In genomic region chr1:65688848-65689247, GRCh38 we compare ENCODE assay signal across 19 cellular contexts.
"Had no signal": no experiment of that assay in that cellular context is flagged by ENCODE, and none has a peak within 500 bp of the region (broad histone marks: within the 10 kb centered on the region; RNA-seq: fewer than 3 reads in every experiment).

No MANE protein-coding gene starts in this region.

- H3K9me3 ChIP-seq: ascending aorta, ovary, sigmoid colon, spleen, thoracic aorta, upper lobe of right lung had no signal

- H3K27ac ChIP-seq: ascending aorta, ovary, sigmoid colon, thoracic aorta, upper lobe of right lung had no signal

- DNase-seq: activated CD4-positive, alpha-beta T cell treated with anti-CD3 and anti-CD28 coated beads, Interleukin-2, amount 50 U/mL, for 1 hour; activated CD4-positive, CD25-positive, alpha-beta regulatory T cell treated with anti-CD3 and anti-CD28 coated beads, Interleukin-2, amount 50 U/mL, for 72 hours; activated CD8-positive, alpha-beta memory T cell treated with anti-CD3 and anti-CD28 coated beads for 24 hours; activated CD8-positive, alpha-beta memory T cell treated with anti-CD3 and anti-CD28 coated beads, Interleukin-2, amount 50 U/mL, for 48 hours; activated effector memory CD4-positive, alpha-beta T cell treated with Interleukin-2 at 50 U/mL for 16 hours; activated naive CD4-positive, alpha-beta T cell treated with anti-CD3 and anti-CD28 coated beads, Interleukin-2, amount 10 ng/mL, durations not matched to agents 7 days and 5 days; activated T-cell treated with anti-CD3 and anti-CD28 coated beads, Interleukin-2, amount 50 U/mL, for 48 hours; effector CD4-positive, alpha-beta T cell; mesendoderm; naive thymus-derived CD8-positive, alpha-beta T cell; ovary; sigmoid colon; spleen; stimulated activated CD4-positive, alpha-beta T cell treated with anti-CD3 and anti-CD28 coated beads, Interleukin-4, amount 100 ng/mL, for 4 hours; T-cell; upper lobe of right lung had no signal

- ATAC-seq: naive thymus-derived CD8-positive, alpha-beta T cell; stimulated activated memory B cell treated with anti-CD40 and anti-IgM and Interleukin-4, amounts not matched to agents 10 μg/mL and 1 μg/mL and 100 μg/mL, for 72 hours; T-cell; upper lobe of right lung had no signal

- H3K4me3 ChIP-seq: ascending aorta, ovary, sigmoid colon, spleen, thoracic aorta, upper lobe of right lung had no signal

- H3K36me3 ChIP-seq: ascending aorta, ovary, sigmoid colon, spleen, thoracic aorta, upper lobe of right lung had no signal

- H3K27me3 ChIP-seq: ascending aorta, ovary, sigmoid colon, upper lobe of right lung had no signal
